ENCODE assay signal across 8 cellular contexts in genomic region chr12:94150483-94151225, GRCh38. TPM values are rescaled to one million over a fixed set of nuclear protein-coding genes. Genes with fewer than 3 reads are reported as not detected.
DNase-seq lines count a peak whose midpoint lies in the region; ATAC-seq and TF ChIP-seq lines count a peak whose summit lies in the region.

No MANE protein-coding gene starts in this region.

- no peaks in the 10 kb centered on the region for H3K9me3 Mint-ChIP-seq in activated CD4-positive, alpha-beta memory T cell treated with anti-CD3 and anti-CD28 coated beads for 36 hours

- CTCF ChIA-PET in activated CD4-positive, alpha-beta memory T cell treated with anti-CD3 and anti-CD28 coated beads for 36 hours (lab: Charles Lee) = interaction anchor here (1.1 to 2.9 kb wide), 7 partner anchors 7 to 379 kb away, joined by 3 to 14 read pairs (median 5); no protein-coding TSS in a partner anchor

- no peak for ATAC-seq in GM18858 (IDR thresholded peaks at IDR 0.05; ENCODE audit: unreplicated experiment)
- no peak for ATAC-seq in GM21786 (IDR thresholded peaks at IDR 0.05; ENCODE audit: unreplicated experiment)

- H3K9me3 ChIP-seq in BLaER1 (no peaks in the 10 kb centered on the region), HUES64 (ENCODE audit: insufficient read depth, low read depth, low read length) (no peaks in the 10 kb centered on the region), SJCRH30 (replicated peaks) (no peaks in the 10 kb centered on the region)

- 18% methylated on average over 25 of the region's 26 CpGs for WGBS in HUES64

- intact Hi-C loops in activated CD4-positive, alpha-beta memory T cell treated with anti-CD3 and anti-CD28 coated beads for 36 hours (cut with micrococcal nuclease) = loop anchor here (2.0 to 10.0 kb wide), 2 partner anchors 18 to 494 kb away; no protein-coding TSS in a partner anchor
- intact Hi-C loops in posterior vena cava (cut with DNase I) = no loop called here

- no peak overlapping the region for H3K27ac Mint-ChIP-seq in activated CD4-positive, alpha-beta memory T cell treated with anti-CD3 and anti-CD28 coated beads for 36 hours

- no peak overlapping the region for H3K9ac ChIP-seq in BLaER1
- H3K9ac ChIP-seq in HUES64 (ENCODE audit: low read depth, low read length) = no peak overlapping the region

- DNase-seq in activated CD4-positive, alpha-beta memory T cell treated with anti-CD3 and anti-CD28 coated beads for 36 hours = peak; percentile 54
- DNase-seq in fibroblast of villous mesenchyme (ENCODE audit: low read depth) = no peak
- peak; percentile 89 for DNase-seq in posterior vena cava (ENCODE audit: low spot score)
- no peak for DNase-seq in SJCRH30

- H4K20me1 ChIP-seq in BLaER1 = peaks cover 35% of the 10 kb centered on the region

- H3K4me1 ChIP-seq in BLaER1 (peaks cover 33% of the 10 kb centered on the region), HUES64 (ENCODE audit: insufficient read depth, low read length) (peaks cover 20% of the 10 kb centered on the region), SJCRH30 (no peaks in the 10 kb centered on the region)

- no peak overlapping the region for H3K27ac ChIP-seq in BLaER1
- no peak overlapping the region for H3K27ac ChIP-seq in HUES64 (ENCODE audit: low read depth, low read length)
- no peak overlapping the region for H3K27ac ChIP-seq in SJCRH30

- no peaks in the 10 kb centered on the region for H3K36me3 Mint-ChIP-seq in activated CD4-positive, alpha-beta memory T cell treated with anti-CD3 and anti-CD28 coated beads for 36 hours

- peak overlapping the region; percentile 83 for H3K4me3 ChIP-seq in BLaER1
- peak overlapping the region; percentile 66 for H3K4me3 ChIP-seq in HUES64 (ENCODE audit: low read length)
- peak overlapping the region; percentile 30 for H3K4me3 ChIP-seq in fibroblast of villous mesenchyme (ENCODE audit: low read depth, low read length)
- no peak overlapping the region for H3K4me3 ChIP-seq in SJCRH30

- peaks cover 11% of the 10 kb centered on the region for H3K27me3 Mint-ChIP-seq in activated CD4-positive, alpha-beta memory T cell treated with anti-CD3 and anti-CD28 coated beads for 36 hours

- peaks cover 79% of the 10 kb centered on the region for H3K27me3 ChIP-seq in BLaER1
- peaks cover 100% of the 10 kb centered on the region for H3K27me3 ChIP-seq in HUES64 (ENCODE audit: insufficient read depth, low read length)
- no peaks in the 10 kb centered on the region for H3K27me3 ChIP-seq in SJCRH30

- no peak for TF ChIP-seq CTCF in fibroblast of villous mesenchyme (IDR thresholded peaks at IDR 0.05; ENCODE audit: insufficient read depth, low read depth, low read length)

- peaks cover 19% of the 10 kb centered on the region for H3K4me1 Mint-ChIP-seq in activated CD4-positive, alpha-beta memory T cell treated with anti-CD3 and anti-CD28 coated beads for 36 hours (ENCODE audit: low read depth)

- H3K4me2 ChIP-seq in BLaER1 = peak overlapping the region; percentile 95

- H3K36me3 ChIP-seq in BLaER1 (no peaks in the 10 kb centered on the region), HUES64 (ENCODE audit: insufficient read depth, low read length) (no peaks in the 10 kb centered on the region), SJCRH30 (no peaks in the 10 kb centered on the region)

- POLR2A ChIA-PET in activated CD4-positive, alpha-beta memory T cell treated with anti-CD3 and anti-CD28 coated beads for 36 hours (lab: Charles Lee) = interaction anchor here (1.5 kb wide), 2 partner anchors 24 to 119 kb away, joined by 3 to 5 read pairs; no protein-coding TSS in a partner anchor

- H3K4me3 Mint-ChIP-seq in activated CD4-positive, alpha-beta memory T cell treated with anti-CD3 and anti-CD28 coated beads for 36 hours = peak overlapping the region; percentile 82

RNA-seq across cellular contexts. Expression of gene PLXNC1, which starts 2.3 kb away (rescaled TPM):
- polyA plus RNA-seq in HUES64 (2013, experiment 1 of 2) = 1.4 TPM
- polyA plus RNA-seq in HUES64 (2013, experiment 2 of 2) = 1.3 TPM
- total RNA-seq in activated CD4-positive, alpha-beta memory T cell treated with anti-CD3 and anti-CD28 coated beads for 36 hours = 1 to 10 TPM; 5.7 to 6.2 TPM
- total RNA-seq in fibroblast of villous mesenchyme (0.86 and 0.97 TPM in 2 replicates), posterior vena cava (10 to 100 TPM in 1 of 2 donors, 1 to 10 TPM in 1; 9.2 to 15.3 TPM)
- total RNA-seq in SJCRH30 (2014; rRNA removed; shearing (Covaris generic)) = 0.05 and 0.08 TPM in 2 replicates

Comparison
In these comparisons a context has a peak if more than half of its experiments do, and no peak if none do; other contexts are left out.
1. DNase-seq: peak in activated CD4-positive, alpha-beta memory T cell treated with anti-CD3 and anti-CD28 coated beads for 36 hours (single experiment) and posterior vena cava (single experiment); none in fibroblast of villous mesenchyme (single experiment) and SJCRH30 (0 of 2).